In genomic region chr16:89700100-89700648, GRCh38 we compare ENCODE assay signal across 8 cellular contexts. TPM values are rescaled to one million over a fixed set of nuclear protein-coding genes. Genes with fewer than 3 reads are reported as not detected.
A peak's percentile ranks its signal among the peaks of the same experiment; 100 is the strongest.
DNase-seq lines count a peak whose midpoint lies in the region; ATAC-seq and TF ChIP-seq lines count a peak whose summit lies in the region.

No MANE protein-coding gene starts in this region.

- CTCF ChIA-PET in A673 (lab: Charles Lee): interaction anchor here (0.6 to 1.0 kb wide), 2 partner anchors 15 to 161 kb away, joined by 3 to 4 read pairs; no protein-coding TSS in a partner anchor

- peak; percentile 44 for ATAC-seq in GM18867 (IDR thresholded peaks at IDR 0.05; ENCODE audit: unreplicated experiment)
- peak; percentile 44 for ATAC-seq in HG03196 (IDR thresholded peaks at IDR 0.05; ENCODE audit: unreplicated experiment)
- ATAC-seq in central memory CD8-positive, alpha-beta T cell (replicated peaks; ENCODE audit: extremely low read depth, poor library complexity, severe bottlenecking): peak; percentile 25

- peaks cover 19% of the 10 kb centered on the region for H3K36me3 Mint-ChIP-seq in central memory CD8-positive, alpha-beta T cell (ENCODE audit: insufficient read depth)

- H3K4me1 Mint-ChIP-seq in central memory CD8-positive, alpha-beta T cell: peaks cover 27% of the 10 kb centered on the region

- peak; percentile 52 for TF ChIP-seq CTCF in A673 (conservative IDR thresholded peaks at IDR 0.05; ENCODE audit: low read depth, low read length)

- intact Hi-C loops in A673 (cut with micrococcal nuclease; ENCODE audit: unreplicated experiment): loop anchor here (10.0 kb wide), 2 partner anchors 165 to 215 kb away; partner anchors contain the start of gene MC1R

- peak overlapping the region; percentile 76 for H3K27ac ChIP-seq in A673 (ENCODE audit: low read depth, low read length, poor library complexity, severe bottlenecking)

- peak overlapping the region; percentile 87 for H3K27ac Mint-ChIP-seq in central memory CD8-positive, alpha-beta T cell (ENCODE audit: low read depth)

- H3K27me3 Mint-ChIP-seq in central memory CD8-positive, alpha-beta T cell: no peaks in the 10 kb centered on the region

- H3K36me3 ChIP-seq in A673 (ENCODE audit: insufficient read depth, low read length, poor library complexity, severe bottlenecking): peaks cover 24% of the 10 kb centered on the region

- no peaks in the 10 kb centered on the region for H3K9me3 Mint-ChIP-seq in central memory CD8-positive, alpha-beta T cell

- peak overlapping the region; percentile 80 for H3K4me3 ChIP-seq in A673 (ENCODE audit: low read depth, low read length, poor library complexity, severe bottlenecking)

- POLR2A ChIA-PET in A673 (lab: Charles Lee; ENCODE audit: low non-redundant PET): interaction anchor here (0.5 to 0.7 kb wide), 4 partner anchors 11 to 173 kb away, joined by 3 to 6 read pairs (median 3); partner anchors contain the start of gene TCF25

- peak overlapping the region; percentile 78 for H3K4me3 Mint-ChIP-seq in central memory CD8-positive, alpha-beta T cell

- no TSS peak for BruUV-seq in A673 (replicated peaks; lab: Mats Ljungman, UMichigan)

- H3K4me1 ChIP-seq in A673 (ENCODE audit: insufficient read depth, low read length, poor library complexity, severe bottlenecking): peaks cover 10% of the 10 kb centered on the region

- no peaks in the 10 kb centered on the region for H3K9me3 ChIP-seq in A673 (ENCODE audit: low read depth, low read length, poor library complexity, severe bottlenecking)

- no peaks in the 10 kb centered on the region for H3K27me3 ChIP-seq in A673 (replicated peaks; ENCODE audit: insufficient read depth, low read depth, low read length, poor library complexity)

- DNase-seq in A673 (ENCODE audit: low spot score): peak; percentile 97
- DNase-seq in NCI-H345 treated with DMSO at 0.1 percent for 48 hours (lab: John Stamatoyannopoulos, UW; ENCODE audit: unreplicated experiment): peak; percentile 94
- peak; percentile 91 for DNase-seq in activated CD4-positive, CD25-positive, alpha-beta regulatory T cell treated with anti-CD3 and anti-CD28 coated beads, Interleukin-2, amount 50 U/mL, for 16 hours (ENCODE audit: low read depth, low spot score)
- peak; percentile 91 for DNase-seq in central memory CD8-positive, alpha-beta T cell (ENCODE audit: low spot score in 2 of 2)
- peak; percentile 99 for DNase-seq in inferior parietal cortex (ENCODE audit: extremely low spot score)
- DNase-seq in smooth muscle cell of the brain vasculature (ENCODE audit: low read depth, low spot score): peak; percentile 88

RNA-seq across cellular contexts. Expression of gene SPATA2L, which starts 1.3 kb away (rescaled TPM):
- total RNA-seq in A673 (2021): 15.8 and 19.1 TPM in 2 replicates

RNA-seq across cellular contexts. Expression of gene CDK10, which starts 13.7 kb away (rescaled TPM):
- total RNA-seq in A673 (2021): 98.0 and 104 TPM in 2 replicates

RNA-seq across cellular contexts. Expression of gene VPS9D1, which starts 20.5 kb away (rescaled TPM):
- total RNA-seq in A673 (2021): 3.4 and 5.6 TPM in 2 replicates

RNA-seq across cellular contexts. Expression of gene ZNF276, which starts 21.2 kb away (rescaled TPM):
- total RNA-seq in A673 (2021): 37.2 and 37.3 TPM in 2 replicates

RNA-seq across cellular contexts. Expression of gene SPATA33, which starts 42.5 kb away (rescaled TPM):
- 39.1 and 46.7 TPM in 2 replicates for total RNA-seq in A673 (2021)

Comparison
In these comparisons a context has a peak if more than half of its experiments do, and no peak if none do; other contexts are left out.
1. Peak in every context shown above with its lines: DNase-seq, ATAC-seq, H3K4me3 ChIP-seq and H3K27ac ChIP-seq.